Comparison of ENCODE assay signal across 1 cellular context in the genomic region with DNA sequence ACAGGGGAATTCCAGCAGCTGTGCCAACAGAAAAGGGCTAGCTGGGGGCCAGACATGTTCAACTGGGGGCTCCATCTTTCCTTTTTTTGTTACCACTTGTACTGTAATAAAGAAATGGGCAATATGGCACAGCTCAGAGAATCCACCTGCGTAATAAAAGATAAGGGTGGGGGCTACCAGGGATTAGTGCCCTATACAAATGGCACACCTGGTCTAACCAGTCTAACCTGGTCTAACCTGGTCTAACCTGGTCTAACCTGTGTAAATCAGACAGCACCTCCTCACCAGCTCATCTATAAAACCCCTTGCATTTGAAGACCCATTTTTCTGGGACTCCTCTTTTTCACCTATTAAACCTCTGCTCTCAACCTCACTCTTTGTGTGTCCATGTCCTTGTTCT.
TF ChIP-seq lines count a peak whose summit lies in the region.

No MANE protein-coding gene starts in this region.

TF ChIP-seq in SK-N-SH, 30 proteins besides CTCF, POLR2A, EP300 and RAD21 (continued from another document):
- TF ChIP-seq, protein P1, sequence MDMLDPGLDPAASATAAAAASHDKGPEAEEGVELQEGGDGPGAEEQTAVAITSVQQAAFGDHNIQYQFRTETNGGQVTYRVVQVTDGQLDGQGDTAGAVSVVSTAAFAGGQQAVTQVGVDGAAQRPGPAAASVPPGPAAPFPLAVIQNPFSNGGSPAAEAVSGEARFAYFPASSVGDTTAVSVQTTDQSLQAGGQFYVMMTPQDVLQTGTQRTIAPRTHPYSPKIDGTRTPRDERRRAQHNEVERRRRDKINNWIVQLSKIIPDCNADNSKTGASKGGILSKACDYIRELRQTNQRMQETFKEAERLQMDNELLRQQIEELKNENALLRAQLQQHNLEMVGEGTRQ (IDR thresholded peaks at IDR 0.05; ENCODE audit: borderline replicate concordance, low read depth, low read length): no peak
- TF ChIP-seq, protein P2, sequence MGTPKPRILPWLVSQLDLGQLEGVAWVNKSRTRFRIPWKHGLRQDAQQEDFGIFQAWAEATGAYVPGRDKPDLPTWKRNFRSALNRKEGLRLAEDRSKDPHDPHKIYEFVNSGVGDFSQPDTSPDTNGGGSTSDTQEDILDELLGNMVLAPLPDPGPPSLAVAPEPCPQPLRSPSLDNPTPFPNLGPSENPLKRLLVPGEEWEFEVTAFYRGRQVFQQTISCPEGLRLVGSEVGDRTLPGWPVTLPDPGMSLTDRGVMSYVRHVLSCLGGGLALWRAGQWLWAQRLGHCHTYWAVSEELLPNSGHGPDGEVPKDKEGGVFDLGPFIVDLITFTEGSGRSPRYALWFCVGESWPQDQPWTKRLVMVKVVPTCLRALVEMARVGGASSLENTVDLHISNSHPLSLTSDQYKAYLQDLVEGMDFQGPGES (IDR thresholded peaks at IDR 0.05; ENCODE audit: low read depth, low read length): no peak
- TF ChIP-seq TCF12 (IDR thresholded peaks at IDR 0.05): no peak
